In genomic region chr2:190340369-190340768, GRCh38 we compare ENCODE assay signal across 12 cellular contexts. TPM values are rescaled to one million over a fixed set of nuclear protein-coding genes. Genes with fewer than 3 reads are reported as not detected.
DNase-seq lines count a peak whose midpoint lies in the region; ATAC-seq and TF ChIP-seq lines count a peak whose summit lies in the region.
"Had no signal": no experiment of that assay in that cellular context is flagged by ENCODE, and none has a peak within 500 bp of the region (broad histone marks: within the 10 kb centered on the region; RNA-seq: fewer than 3 reads in every experiment).

No MANE protein-coding gene starts in this region.

- no peak for TF ChIP-seq EP300 in suprapubic skin (IDR thresholded peaks at IDR 0.05)

- TF ChIP-seq POLR2A in suprapubic skin (IDR thresholded peaks at IDR 0.05) = no peak

- no peaks in the 10 kb centered on the region for H3K9me3 ChIP-seq in suprapubic skin
- H3K9me3 ChIP-seq: prostate gland had no signal

- DNase-seq in NCI-H1105 treated with DMSO at 0.1 percent for 48 hours (lab: John Stamatoyannopoulos, UW) (peak; percentile 8), NCI-H1105 (lab: John Stamatoyannopoulos, UW) (no peak), M059J (ENCODE audit: low read depth) (peak; percentile 39), SK-N-DZ (ENCODE audit: low spot score) (peak; percentile 43), iris pigment epithelial cell (ENCODE audit: low read depth) (peak; percentile 34), suprapubic skin (ENCODE audit: low spot score in 2 of 2) (no peak), AG08395 (ENCODE audit: low spot score) (no peak)
- DNase-seq: activated naive CD8-positive, alpha-beta T cell treated with anti-CD3 and anti-CD28 coated beads, Interleukin-2, amount 50 U/mL, for 24 hours; heart right ventricle; stimulated activated CD4-positive, alpha-beta T cell treated with anti-CD3 and anti-CD28 coated beads, Interleukin-4, amount 100 ng/mL, for 4 hours had no signal

- no peak for TF ChIP-seq CTCF in suprapubic skin (IDR thresholded peaks at IDR 0.05)

- H3K27me3 ChIP-seq in suprapubic skin = no peaks in the 10 kb centered on the region
- H3K27me3 ChIP-seq: heart right ventricle had no signal

- ATAC-seq in GM18870 (IDR thresholded peaks at IDR 0.05; ENCODE audit: unreplicated experiment) = no peak
- ATAC-seq: activated naive CD8-positive, alpha-beta T cell treated with anti-CD3 and anti-CD28 coated beads, Interleukin-2, amount 50 U/mL, for 24 hours; heart right ventricle had no signal

- 45% methylated on average over 2 of the region's 2 CpGs for WGBS in suprapubic skin

- H3K36me3 ChIP-seq in suprapubic skin = no peaks in the 10 kb centered on the region
- H3K36me3 ChIP-seq: heart right ventricle, prostate gland had no signal

- peaks cover 21% of the 10 kb centered on the region for H3K4me1 ChIP-seq in suprapubic skin
- H3K4me1 ChIP-seq: prostate gland had no signal

- no peak overlapping the region for H3K27ac ChIP-seq in suprapubic skin
- H3K27ac ChIP-seq: heart right ventricle, prostate gland had no signal

- no peak overlapping the region for H3K4me3 ChIP-seq in suprapubic skin
- H3K4me3 ChIP-seq: heart right ventricle, prostate gland had no signal

RNA-seq across cellular contexts. Expression of gene INPP1, which starts 3.0 kb away (rescaled TPM):
- 6.6 and 12.0 TPM in 2 replicates for total RNA-seq in M059J (2014; rRNA removed; shearing (Covaris generic))
- polyA plus RNA-seq in SK-N-DZ (2014; cell fraction: cytosol; rRNA removed) = 2.2 and 4.3 TPM in 2 replicates
- 2.4 and 6.0 TPM in 2 replicates for polyA plus RNA-seq in SK-N-DZ (2014; cell fraction: nucleus; rRNA removed)
- total RNA-seq in suprapubic skin = 10 to 100 TPM; 14.0 to 26.5 (median 17.5) TPM

RNA-seq across cellular contexts. Expression of gene HIBCH, which starts 20.7 kb away (rescaled TPM):
- 9.6 and 17.2 TPM in 2 replicates for total RNA-seq in M059J (2014; rRNA removed; shearing (Covaris generic))
- 24.1 and 24.9 TPM in 2 replicates for polyA plus RNA-seq in SK-N-DZ (2014; cell fraction: cytosol; rRNA removed)
- 20.5 and 21.3 TPM in 2 replicates for polyA plus RNA-seq in SK-N-DZ (2014; cell fraction: nucleus; rRNA removed)
- 10 to 100 TPM; 22.9 to 30.4 (median 24.9) TPM for total RNA-seq in suprapubic skin

Comparison
In these comparisons a context has a peak if more than half of its experiments do, and no peak if none do; other contexts are left out.
1. DNase-seq: peak in NCI-H1105 treated with DMSO at 0.1 percent for 48 hours (single experiment), M059J (single experiment), SK-N-DZ (single experiment) and iris pigment epithelial cell (single experiment); none in NCI-H1105 (single experiment), suprapubic skin (0 of 2) and AG08395 (single experiment).